23 cellular contexts compared by ENCODE assay signal in the genomic region with DNA sequence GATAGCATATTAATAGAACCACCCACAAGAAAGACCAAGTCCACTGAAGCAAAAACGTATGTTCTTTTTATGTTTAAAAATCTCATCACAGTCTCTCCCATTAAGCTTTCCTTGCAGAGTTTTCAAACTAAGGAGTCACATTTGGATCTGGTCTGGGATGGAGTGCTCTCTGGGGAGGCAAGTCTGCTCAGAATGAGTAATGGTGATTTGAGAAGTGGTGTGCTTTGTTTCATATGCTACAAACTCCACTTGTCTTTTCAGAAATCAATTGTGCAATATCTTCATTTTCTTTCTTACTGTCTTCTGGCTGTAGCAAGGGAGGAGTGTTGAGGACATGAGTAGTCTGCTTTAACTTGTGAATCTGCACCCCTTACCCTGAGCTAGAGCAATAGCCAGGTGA.
DNase-seq lines count a peak whose midpoint lies in the region; ATAC-seq and TF ChIP-seq lines count a peak whose summit lies in the region.
"Had no signal": no experiment of that assay in that cellular context is flagged by ENCODE, and none has a peak within 500 bp of the region (broad histone marks: within the 10 kb centered on the region; RNA-seq: fewer than 3 reads in every experiment).

No MANE protein-coding gene starts in this region.

- no peaks in the 10 kb centered on the region for H3K27me3 ChIP-seq in PC-3 (ENCODE audit: low read length)
- H3K27me3 ChIP-seq: adrenal gland, esophagus squamous epithelium had no signal

- no peak overlapping the region for H3K9ac ChIP-seq in PC-3 (ENCODE audit: low read length)

- H3K9me2 ChIP-seq in PC-3 (replicated peaks; ENCODE audit: low read length), result no peaks in the 10 kb centered on the region

- peaks cover 9% of the 10 kb centered on the region for H3K4me1 ChIP-seq in PC-3 (ENCODE audit: insufficient read depth, low read length)
- H3K4me1 ChIP-seq: adrenal gland, esophagus squamous epithelium had no signal

- H3K4me2 ChIP-seq in PC-3 (ENCODE audit: low read length), result no peak overlapping the region
- H3K4me2 ChIP-seq: smooth muscle cell had no signal

- intact Hi-C loops in left ventricle myocardium superior (cut with micrococcal nuclease), result no loop called here
- intact Hi-C loops in cardiac septum (cut with DNase I), result no loop called here
- intact Hi-C loops in PC-3 (cut with micrococcal nuclease), result no loop called here

- DNase-seq in left ventricle myocardium superior (no peak), cardiac septum (ENCODE audit: low spot score) (no peak), amniotic epithelial cell (ENCODE audit: low read depth) (peak; percentile 89), kidney tubule cell (ENCODE audit: low spot score) (peak; percentile 18), PC-3 (no peak), SHP77 treated with DMSO at 0.1 percent for 48 hours (lab: John Stamatoyannopoulos, UW) (no peak), DMS114 treated with DMSO at 0.1 percent for 48 hours (lab: John Stamatoyannopoulos, UW; ENCODE audit: unreplicated experiment) (no peak), left lobe of liver (ENCODE audit: low spot score) (no peak)
- DNase-seq: activated CD8-positive, alpha-beta memory T cell treated with anti-CD3 and anti-CD28 coated beads, Interleukin-2, amount 50 U/mL, for 48 hours; activated effector memory CD4-positive, alpha-beta T cell treated with anti-CD3 and anti-CD28 coated beads, Interleukin-2, amount 50 U/mL, for 16 hours; adrenal gland; CD4-positive, CD25-positive, alpha-beta regulatory T cell; esophagus squamous epithelium; HFFc6; hippocampal formation; KBM-7; kidney; natural killer cell; NCI-H1930; NCI-H510A; stimulated activated CD4-positive, alpha-beta T cell treated with anti-CD3 and anti-CD28 coated beads, Interleukin-4, amount 100 ng/mL, for 24 hours; T-helper 1 cell had no signal

- no TSS peak for BruUV-seq in PC-3 (replicated peaks; lab: Mats Ljungman, UMichigan)

- no peak overlapping the region for H2AFZ ChIP-seq in PC-3 (ENCODE audit: low read length)

- H3K9me3 ChIP-seq in PC-3 (ENCODE audit: low read length), result no peaks in the 10 kb centered on the region
- H3K9me3 ChIP-seq: adrenal gland, esophagus squamous epithelium had no signal

- CTCF ChIA-PET in PC-3 (lab: Charles Lee), result no interaction called here

- no peaks in the 10 kb centered on the region for H3K79me2 ChIP-seq in PC-3 (ENCODE audit: low read length)

- ATAC-seq in left ventricle myocardium superior, result peak; percentile 30
- ATAC-seq in PC-3, result no peak
- ATAC-seq in left lobe of liver, result no peak
- ATAC-seq: natural killer cell had no signal

- no peaks in the 10 kb centered on the region for H3K36me3 ChIP-seq in PC-3 (ENCODE audit: low read depth, low read length)
- H3K36me3 ChIP-seq: adrenal gland, esophagus squamous epithelium had no signal

- no peaks in the 10 kb centered on the region for H4K20me1 ChIP-seq in PC-3 (ENCODE audit: low read length)

- no peaks in the 10 kb centered on the region for H3F3A ChIP-seq in PC-3 (ENCODE audit: low read length, unreplicated experiment)

- H3K27ac ChIP-seq in PC-3 (ENCODE audit: low read length), result no peak overlapping the region
- H3K27ac ChIP-seq: adrenal gland, esophagus squamous epithelium had no signal

- H3K4me3 ChIP-seq in PC-3 (ENCODE audit: low read length), result no peak overlapping the region
- H3K4me3 ChIP-seq: adrenal gland, esophagus squamous epithelium, smooth muscle cell had no signal

- no peak for TF ChIP-seq CTCF in PC-3 (conservative IDR thresholded peaks at IDR 0.05; ENCODE audit: low read depth, low read length)

- POLR2A ChIA-PET in PC-3 (lab: Charles Lee; ENCODE audit: unreplicated experiment), result no interaction called here

Comparison
In these comparisons a context has a peak if more than half of its experiments do, and no peak if none do; other contexts are left out.
1. DNase-seq: peak in amniotic epithelial cell (single experiment) and kidney tubule cell (single experiment); none in left ventricle myocardium superior (single experiment), cardiac septum (single experiment), PC-3 (single experiment), SHP77 treated with DMSO at 0.1 percent for 48 hours (single experiment), DMS114 treated with DMSO at 0.1 percent for 48 hours (single experiment) and left lobe of liver (single experiment).